Comparison of ENCODE assay signal across 24 cellular contexts in the genomic region with DNA sequence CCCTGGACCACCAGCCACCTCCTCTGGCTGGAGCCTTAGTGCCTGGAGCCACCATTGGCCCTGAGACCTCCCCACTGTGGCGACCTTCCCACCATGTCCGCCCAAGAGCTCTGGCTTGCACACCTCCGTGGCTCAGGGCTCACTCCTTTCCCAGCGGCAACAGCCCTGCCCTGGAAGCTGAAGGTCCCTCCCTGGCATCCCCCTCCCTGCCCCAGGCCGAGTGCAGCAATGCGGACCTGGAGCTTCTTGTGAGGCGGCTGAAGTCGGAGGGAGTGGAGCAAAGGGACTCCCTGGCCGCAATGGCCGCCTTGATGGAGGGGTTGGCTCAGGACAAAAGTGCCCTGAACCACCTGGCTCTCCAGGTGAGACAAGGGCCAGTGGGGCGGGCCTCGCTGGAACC. TPM values are rescaled to one million over a fixed set of nuclear protein-coding genes. Genes with fewer than 3 reads are reported as not detected.
A peak's percentile ranks its signal among the peaks of the same experiment; 100 is the strongest.
DNase-seq lines count a peak whose midpoint lies in the region; ATAC-seq, FAIRE-seq and TF ChIP-seq lines count a peak whose summit lies in the region.
"Had no signal": no experiment of that assay in that cellular context is flagged by ENCODE, and none has a peak within 500 bp of the region (broad histone marks: within the 10 kb centered on the region; RNA-seq: fewer than 3 reads in every experiment).

No MANE protein-coding gene starts in this region.

- POLR2A ChIA-PET in A673 (lab: Charles Lee; ENCODE audit: low non-redundant PET): no interaction called here

- H3K36me3 ChIP-seq in H7 (replicated peaks; ENCODE audit: control insufficient read depth, insufficient read depth, low read length) (no peaks in the 10 kb centered on the region), MG63 (no peaks in the 10 kb centered on the region), A673 (ENCODE audit: insufficient read depth, low read length, poor library complexity, severe bottlenecking) (no peaks in the 10 kb centered on the region)
- H3K36me3 ChIP-seq: cardiac muscle cell, upper lobe of left lung had no signal

- no peaks in the 10 kb centered on the region for H3K27me3 ChIP-seq in H7 (ENCODE audit: control insufficient read depth, insufficient read depth, low read length)
- no peaks in the 10 kb centered on the region for H3K27me3 ChIP-seq in MG63
- H3K27me3 ChIP-seq in A673 (replicated peaks; ENCODE audit: insufficient read depth, low read depth, low read length, poor library complexity): peaks cover 10% of the 10 kb centered on the region
- H3K27me3 ChIP-seq: cardiac muscle cell, upper lobe of left lung had no signal

- no TSS peak for BruUV-seq in A673 (replicated peaks; lab: Mats Ljungman, UMichigan)

- FAIRE-seq in D721Med (lab: Jason Lieb, UNC): no peak
- FAIRE-seq: A204.1, GM12892, H54 had no signal

- H3K27ac ChIP-seq in A673 (ENCODE audit: low read depth, low read length, poor library complexity, severe bottlenecking): no peak overlapping the region
- H3K27ac ChIP-seq: cardiac muscle cell, upper lobe of left lung had no signal

- H3K4me1 ChIP-seq in A673 (ENCODE audit: insufficient read depth, low read length, poor library complexity, severe bottlenecking): no peaks in the 10 kb centered on the region
- H3K4me1 ChIP-seq: upper lobe of left lung had no signal

- no peak for ATAC-seq in sciatic nerve
- ATAC-seq: stimulated activated naive CD8-positive, alpha-beta T cell treated with anti-CD3 and anti-CD28 coated beads, Interleukin-15, Interleukin-2, amounts not matched to agents 100 U/mL and 50 U/mL, for 24 hours had no signal

- H3K4me3 ChIP-seq in H7 (ENCODE audit: insufficient read depth, low read depth, low read length): no peak overlapping the region
- no peak overlapping the region for H3K4me3 ChIP-seq in MG63
- H3K4me3 ChIP-seq in A673 (ENCODE audit: low read depth, low read length, poor library complexity, severe bottlenecking): no peak overlapping the region
- H3K4me3 ChIP-seq: cardiac muscle cell, mucosa of descending colon, upper lobe of left lung had no signal

- peak; percentile 28 for DNase-seq in activated CD8-positive, alpha-beta memory T cell treated with anti-CD3 and anti-CD28 coated beads for 24 hours
- DNase-seq in activated CD8-positive, alpha-beta memory T cell treated with anti-CD3 and anti-CD28 coated beads, Interleukin-2, amount 50 U/mL, for 48 hours: no peak
- peak; percentile 46 for DNase-seq in H7
- DNase-seq in head of caudate nucleus: peak in 23 of 42 donors; percentile 1 to 38 (median 7)
- DNase-seq in sciatic nerve (ENCODE audit: low spot score): peak; percentile 51
- no peak for DNase-seq in MG63
- DNase-seq in A673 (ENCODE audit: low spot score): no peak
- DNase-seq in D721Med (ENCODE audit: insufficient read length, low spot score): no peak
- DNase-seq: amniotic stem cell; C1 segment of cervical spinal cord; DMS153; foreskin melanocyte; Karpas-422; NCI-H1092; SIG-M5; stimulated activated naive CD8-positive, alpha-beta T cell treated with anti-CD3 and anti-CD28 coated beads, Interleukin-15, Interleukin-2, amounts not matched to agents 100 U/mL and 50 U/mL, for 24 hours had no signal

- TF ChIP-seq CTCF in A673 (conservative IDR thresholded peaks at IDR 0.05; ENCODE audit: low read depth, low read length) (no peak), D721Med (IDR thresholded peaks at IDR 0.05; ENCODE audit: insufficient read depth, missing control alignments) (no peak)

- CTCF ChIA-PET in A673 (lab: Charles Lee): no interaction called here

- intact Hi-C loops in head of caudate nucleus (cut with DNase I) (no loop called here), sciatic nerve (cut with DNase I) (no loop called here), A673 (cut with micrococcal nuclease; ENCODE audit: unreplicated experiment) (no loop called here)

- peaks cover 15% of the 10 kb centered on the region for H3K9me3 ChIP-seq in MG63
- H3K9me3 ChIP-seq in A673 (ENCODE audit: low read depth, low read length, poor library complexity, severe bottlenecking): no peaks in the 10 kb centered on the region
- H3K9me3 ChIP-seq: mucosa of descending colon had no signal

RNA-seq across cellular contexts. Expression of a gene that starts 28.6 kb away (rescaled TPM):
- total RNA-seq in H7 (2014; rRNA removed; shearing (Covaris generic)): 0.38 TPM in 1 of 2 replicates, not detected in the other
- 0.18 TPM for total RNA-seq in sciatic nerve
- not detected in 2 replicates for total RNA-seq in MG63 (2014; rRNA removed; shearing (Covaris generic); ENCODE audit: low replicate concordance)
- total RNA-seq in A673 (2021): not detected in 2 replicates
- total RNA-seq: cardiac muscle cell, epithelial cell of proximal tubule, HT1080 had no signal

RNA-seq across cellular contexts. Expression of a gene that starts 38.7 kb away (rescaled TPM):
- not detected in 2 replicates for total RNA-seq in H7 (2014; rRNA removed; shearing (Covaris generic))
- total RNA-seq in sciatic nerve (not detected), A673 (2021) (not detected in 2 replicates)
- total RNA-seq in MG63 (2014; rRNA removed; shearing (Covaris generic); ENCODE audit: low replicate concordance): not detected in 2 replicates
- total RNA-seq: cardiac muscle cell, HT1080 had no signal

Comparison
In these comparisons a context has a peak if more than half of its experiments do, and no peak if none do; other contexts are left out.
1. DNase-seq: peak in activated CD8-positive, alpha-beta memory T cell treated with anti-CD3 and anti-CD28 coated beads for 24 hours (single experiment), H7 (single experiment), head of caudate nucleus (23 of 42) and sciatic nerve (single experiment); none in activated CD8-positive, alpha-beta memory T cell treated with anti-CD3 and anti-CD28 coated beads, Interleukin-2, amount 50 U/mL, for 48 hours (single experiment), MG63 (single experiment), A673 (single experiment) and D721Med (single experiment).